13 cellular contexts compared by ENCODE assay signal in the genomic region with DNA sequence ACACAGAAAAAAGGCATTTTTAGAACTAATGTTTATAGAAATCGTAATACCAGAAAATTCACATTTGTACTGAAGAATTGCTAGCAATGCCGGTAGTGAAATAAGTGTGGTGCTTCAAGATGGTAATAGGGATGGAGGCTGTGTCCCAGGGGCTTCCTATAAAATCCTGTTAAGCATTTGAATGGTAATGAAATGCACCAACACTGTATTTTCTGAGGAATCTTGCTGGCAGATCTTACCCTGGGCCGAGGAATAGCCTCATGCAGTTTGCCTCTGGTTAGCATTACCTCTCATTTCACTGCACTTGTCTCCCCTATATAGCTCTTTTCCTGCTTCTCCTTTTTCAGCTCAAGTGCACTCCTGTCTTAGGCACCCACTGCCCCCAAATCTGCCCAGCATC.
DNase-seq lines count a peak whose midpoint lies in the region; ATAC-seq and TF ChIP-seq lines count a peak whose summit lies in the region.
"Had no signal": no experiment of that assay in that cellular context is flagged by ENCODE, and none has a peak within 500 bp of the region (broad histone marks: within the 10 kb centered on the region; RNA-seq: fewer than 3 reads in every experiment).

No MANE protein-coding gene starts in this region.

- H3K36me3 Mint-ChIP-seq in WTC11 = no peaks in the 10 kb centered on the region
- H3K36me3 Mint-ChIP-seq: CD4-positive, alpha-beta memory T cell had no signal

- no CpG with 5 or more reads among the region's 3 CpGs for WGBS in trophoblast cell (ENCODE audit: extremely low coverage, insufficient coverage, insufficient read length)

- no peaks in the 10 kb centered on the region for H3K9me3 Mint-ChIP-seq in WTC11
- H3K9me3 Mint-ChIP-seq: CD4-positive, alpha-beta memory T cell; HFFc6 had no signal

- no peak overlapping the region for H3K4me3 ChIP-seq in trophoblast cell (ENCODE audit: low read depth, low read length)
- H3K4me3 ChIP-seq: HAP-1 had no signal

- peak overlapping the region; percentile 74 for H2AK5ac ChIP-seq in trophoblast cell (ENCODE audit: low read length)

- no peak overlapping the region for H3K4ac ChIP-seq in trophoblast cell (ENCODE audit: low read depth, low read length)

- H3K4me2 ChIP-seq in trophoblast cell (ENCODE audit: low read length) = no peak overlapping the region

- H3K14ac ChIP-seq in trophoblast cell (ENCODE audit: low read length) = no peak overlapping the region

- peaks cover 0 to 6% of the 10 kb centered on the region in 2 experiments for H3K4me1 ChIP-seq in trophoblast cell (ENCODE audit: control insufficient read depth in 1 of 2, insufficient read depth in 2 of 2, low read length in 2 of 2)

- H3K9me3 ChIP-seq in trophoblast cell (ENCODE audit: insufficient read depth, low read depth, low read length) = no peaks in the 10 kb centered on the region
- H3K9me3 ChIP-seq: HAP-1 had no signal

- H3K18ac ChIP-seq in trophoblast cell (ENCODE audit: low read length) = no peak overlapping the region

- H3K36me3 ChIP-seq in trophoblast cell (ENCODE audit: control insufficient read depth in 1 of 2, insufficient read depth in 2 of 2, low read length in 2 of 2) = no peaks in the 10 kb centered on the region
- H3K36me3 ChIP-seq: HAP-1 had no signal

- H3K27me3 Mint-ChIP-seq in WTC11 (ENCODE audit: low read depth) = no peaks in the 10 kb centered on the region

- peaks cover 24% of the 10 kb centered on the region for H3K4me1 Mint-ChIP-seq in WTC11
- H3K4me1 Mint-ChIP-seq: CD4-positive, alpha-beta memory T cell had no signal

- no peak for DNase-seq in WTC11 (ENCODE audit: low spot score)
- DNase-seq in iPS-NIHi11 (ENCODE audit: low spot score) = peak; percentile 14
- no peak for DNase-seq in trophoblast cell
- DNase-seq in NK-92 treated with Interleukin-12 subunit alpha and Interleukin-12 subunit beta, amount 100 ng/mL, for 24 hours (lab: John Stamatoyannopoulos, UW) = no peak
- no peak for DNase-seq in LoVo (ENCODE audit: low spot score)
- DNase-seq: C1 segment of cervical spinal cord; Calu3; CD4-positive, alpha-beta memory T cell; DMS79 treated with DMSO at 0.1 percent for 48 hours; GF-D8; HFFc6 had no signal

- peak overlapping the region; percentile 89; the same call in 1 of the 2 replicates for H3K27ac Mint-ChIP-seq in WTC11
- H3K27ac Mint-ChIP-seq: CD4-positive, alpha-beta memory T cell; HFFc6 had no signal

- POLR2A ChIA-PET in WTC11 (lab: Charles Lee) = no interaction called here

- no peak overlapping the region for H3K9ac ChIP-seq in trophoblast cell (ENCODE audit: low read length)

- no peaks in the 10 kb centered on the region for H3K27me3 ChIP-seq in trophoblast cell (ENCODE audit: insufficient read depth, low read length)

- H3K79me1 ChIP-seq in trophoblast cell (ENCODE audit: low read length) = no peaks in the 10 kb centered on the region

- H4K12ac ChIP-seq in trophoblast cell (ENCODE audit: low read depth, low read length) = no peak overlapping the region

- H2BK5ac ChIP-seq in trophoblast cell (ENCODE audit: low read depth, low read length, poor library complexity) = no peak overlapping the region

- H2BK12ac ChIP-seq in trophoblast cell (ENCODE audit: low read length) = no peak overlapping the region

- H2AFZ ChIP-seq in trophoblast cell (ENCODE audit: insufficient read depth, low read length, poor library complexity) = no peak overlapping the region

- no peak overlapping the region for H3K27ac ChIP-seq in trophoblast cell (ENCODE audit: low read depth, low read length)

- no peak overlapping the region for H3K23ac ChIP-seq in trophoblast cell (ENCODE audit: low read length)

- H3K4me3 Mint-ChIP-seq in WTC11 = no peak overlapping the region
- H3K4me3 Mint-ChIP-seq: CD4-positive, alpha-beta memory T cell; HFFc6 had no signal

- H4K91ac ChIP-seq in trophoblast cell (ENCODE audit: low read depth, low read length) = no peak overlapping the region

- TF ChIP-seq CTCF in WTC11 (IDR thresholded peaks at IDR 0.05) = no peak

- CTCF ChIA-PET in WTC11 (lab: Charles Lee) = no interaction called here

- H3K79me2 ChIP-seq in trophoblast cell (ENCODE audit: control insufficient read depth, insufficient read depth, low read length, poor library complexity) = no peaks in the 10 kb centered on the region

- no peak overlapping the region for H4K8ac ChIP-seq in trophoblast cell (ENCODE audit: low read depth, low read length)

- ATAC-seq in WTC11 (peak; percentile 71), GM19463 (IDR thresholded peaks at IDR 0.05; ENCODE audit: unreplicated experiment) (no peak)

- no peak overlapping the region for H2BK120ac ChIP-seq in trophoblast cell (ENCODE audit: insufficient read depth, low read length, poor library complexity)

TF ChIP-seq in WTC11, 78 proteins besides CTCF, POLR2A, EP300 and RAD21:
- TF ChIP-seq ZSCAN18 (CRISPR knock-in tag; IDR thresholded peaks at IDR 0.05) (no peak), SMAD4 (CRISPR knock-in tag; IDR thresholded peaks at IDR 0.05) (no peak), JAZF1 (CRISPR knock-in tag; IDR thresholded peaks at IDR 0.05) (no peak), CBFB (CRISPR knock-in tag; IDR thresholded peaks at IDR 0.05; ENCODE audit: low read depth) (no peak), PREB (CRISPR knock-in tag; IDR thresholded peaks at IDR 0.05; ENCODE audit: borderline replicate concordance) (no peak), ZNF138 (CRISPR knock-in tag; conservative IDR thresholded peaks at IDR 0.05) (no peak)
- TF ChIP-seq, protein P1, sequence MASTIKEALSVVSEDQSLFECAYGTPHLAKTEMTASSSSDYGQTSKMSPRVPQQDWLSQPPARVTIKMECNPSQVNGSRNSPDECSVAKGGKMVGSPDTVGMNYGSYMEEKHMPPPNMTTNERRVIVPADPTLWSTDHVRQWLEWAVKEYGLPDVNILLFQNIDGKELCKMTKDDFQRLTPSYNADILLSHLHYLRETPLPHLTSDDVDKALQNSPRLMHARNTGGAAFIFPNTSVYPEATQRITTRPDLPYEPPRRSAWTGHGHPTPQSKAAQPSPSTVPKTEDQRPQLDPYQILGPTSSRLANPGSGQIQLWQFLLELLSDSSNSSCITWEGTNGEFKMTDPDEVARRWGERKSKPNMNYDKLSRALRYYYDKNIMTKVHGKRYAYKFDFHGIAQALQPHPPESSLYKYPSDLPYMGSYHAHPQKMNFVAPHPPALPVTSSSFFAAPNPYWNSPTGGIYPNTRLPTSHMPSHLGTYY (CRISPR knock-in tag; IDR thresholded peaks at IDR 0.05) = no peak
